Comparison of ENCODE assay signal across 8 cellular contexts in the genomic region with DNA sequence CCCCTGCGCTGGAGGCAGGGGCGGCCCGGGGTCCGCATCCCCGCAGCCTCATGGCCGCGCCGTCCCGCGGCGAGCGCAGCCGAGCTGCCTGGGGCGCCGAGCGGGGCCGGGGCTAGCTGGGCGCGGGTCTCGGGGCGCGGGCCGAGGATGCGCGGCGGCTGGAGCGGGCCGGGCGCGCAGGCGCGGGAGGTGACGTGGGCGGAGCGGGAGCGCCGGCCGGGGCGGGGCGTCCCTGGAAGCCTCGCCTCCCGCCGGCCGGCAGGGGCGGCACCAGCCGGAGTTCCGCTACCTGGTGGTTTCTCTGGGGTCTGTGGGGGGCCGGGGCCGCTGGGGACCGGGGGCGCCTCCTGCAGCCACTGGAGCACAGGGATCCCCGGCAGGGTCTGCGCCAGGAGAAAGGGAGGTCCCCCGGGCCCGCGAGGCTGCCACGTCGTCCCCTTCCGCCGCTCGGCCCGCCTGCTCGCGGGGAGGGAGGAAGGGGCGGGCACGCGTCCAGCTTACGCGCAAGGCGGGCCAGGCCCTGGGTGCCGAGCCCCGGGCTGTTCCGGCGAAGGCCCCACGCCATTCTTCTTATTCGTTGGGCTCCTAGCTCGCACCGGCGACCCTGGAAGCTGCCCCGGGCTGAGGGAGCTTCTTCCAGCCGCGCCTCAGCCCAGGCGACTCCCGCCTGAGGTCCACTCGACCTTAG. TPM values are rescaled to one million over a fixed set of nuclear protein-coding genes. Genes with fewer than 3 reads are reported as not detected.
DNase-seq lines count a peak whose midpoint lies in the region; ATAC-seq, FAIRE-seq and TF ChIP-seq lines count a peak whose summit lies in the region.

A gene with protein sequence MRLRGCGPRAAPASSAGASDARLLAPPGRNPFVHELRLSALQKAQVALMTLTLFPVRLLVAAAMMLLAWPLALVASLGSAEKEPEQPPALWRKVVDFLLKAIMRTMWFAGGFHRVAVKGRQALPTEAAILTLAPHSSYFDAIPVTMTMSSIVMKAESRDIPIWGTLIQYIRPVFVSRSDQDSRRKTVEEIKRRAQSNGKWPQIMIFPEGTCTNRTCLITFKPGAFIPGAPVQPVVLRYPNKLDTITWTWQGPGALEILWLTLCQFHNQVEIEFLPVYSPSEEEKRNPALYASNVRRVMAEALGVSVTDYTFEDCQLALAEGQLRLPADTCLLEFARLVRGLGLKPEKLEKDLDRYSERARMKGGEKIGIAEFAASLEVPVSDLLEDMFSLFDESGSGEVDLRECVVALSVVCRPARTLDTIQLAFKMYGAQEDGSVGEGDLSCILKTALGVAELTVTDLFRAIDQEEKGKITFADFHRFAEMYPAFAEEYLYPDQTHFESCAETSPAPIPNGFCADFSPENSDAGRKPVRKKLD (minus strand): TSS at position 168 of the 688 bp plus-strand sequence. CDS start 116 bp downstream, at position 52.

- H4K20me1 ChIP-seq in keratinocyte (ENCODE audit: control insufficient read depth, extremely low read depth, insufficient read depth, low read length): peaks cover 4% of the 10 kb centered on the region

- peak within 1 kb of the TSS; percentile 90 for H3K4me2 ChIP-seq in keratinocyte (ENCODE audit: control insufficient read depth, extremely low read depth, insufficient read depth, low read depth, low read length)

- intact Hi-C loops in A673 (cut with micrococcal nuclease; ENCODE audit: unreplicated experiment): loop anchor here (5.0 kb wide), 1 partner anchor 118 kb away; no protein-coding TSS in a partner anchor

- H3K4me1 ChIP-seq in A673 (ENCODE audit: insufficient read depth, low read length, poor library complexity, severe bottlenecking) (peaks cover 11% of the 10 kb centered on the region), keratinocyte (ENCODE audit: control insufficient read depth, extremely low read depth, insufficient read depth, low read length) (peaks cover 10% of the 10 kb centered on the region)

- H3K27me3 ChIP-seq in A673 (replicated peaks; ENCODE audit: insufficient read depth, low read depth, low read length, poor library complexity) (no peaks in the 10 kb centered on the region), keratinocyte (ENCODE audit: control insufficient read depth, extremely low read depth, insufficient read depth, low read length) (no peaks in the 10 kb centered on the region)

- H3K9me1 ChIP-seq in keratinocyte (ENCODE audit: control insufficient read depth, extremely low read depth, insufficient read depth, low read length): no peaks in the 10 kb centered on the region

- DNase-seq in A673 (ENCODE audit: low spot score) (peak; percentile 80), NCI-H2171 (lab: John Stamatoyannopoulos, UW) (peak; percentile 81), keratinocyte (ENCODE audit: low read depth, low spot score) (no peak)
- peak; percentile 41 for DNase-seq in activated CD4-positive, CD25-positive, alpha-beta regulatory T cell treated with anti-CD3 and anti-CD28 coated beads, Interleukin-2, amount 50 U/mL, for 16 hours (ENCODE audit: low read depth, low spot score)
- peak; percentile 72 for DNase-seq in central memory CD4-positive, alpha-beta T cell
- peak; percentile 48 to 70 (median 65) for DNase-seq in stimulated activated CD4-positive, alpha-beta T cell treated with anti-CD3 and anti-CD28 coated beads, Interleukin-12 subunit alpha, Interleukin-12 subunit beta, amount 100 ng/mL, for 48 hours (ENCODE audit: low read depth in 2 of 3, low spot score in 1 of 3)

- peak within 1 kb of the TSS; percentile 92 for H3K4me3 ChIP-seq in A673 (ENCODE audit: low read depth, low read length, poor library complexity, severe bottlenecking)
- peak within 1 kb of the TSS; percentile 73 to 78 (median 73) for H3K4me3 ChIP-seq in keratinocyte (ENCODE audit: control insufficient read depth in 2 of 3, extremely low read depth in 1 of 3, insufficient read depth in 2 of 3, low read depth in 1 of 3, low read length in 3 of 3)

- peaks cover 43% of the 10 kb centered on the region for H3K79me2 ChIP-seq in keratinocyte (ENCODE audit: control insufficient read depth, insufficient read depth, low read length)

- peak within 1 kb of the TSS; percentile 74 for H3K9ac ChIP-seq in keratinocyte (ENCODE audit: control insufficient read depth, extremely low read depth, insufficient read depth, low read length)

- peak within 1 kb of the TSS; percentile 68 for H2AFZ ChIP-seq in keratinocyte (ENCODE audit: control insufficient read depth, low read length)

- TF ChIP-seq CTCF in A673 (conservative IDR thresholded peaks at IDR 0.05; ENCODE audit: low read depth, low read length) (no peak), keratinocyte (optimal IDR thresholded peaks at IDR 0.05 in 1 of 3, IDR thresholded peaks at IDR 0.05 in 1 of 3, conservative IDR thresholded peaks at IDR 0.05 in 1 of 3; ENCODE audit: extremely low read depth in 1 of 3, insufficient read depth in 2 of 3, low read length in 3 of 3) (no peak)

- ATAC-seq in GM18861 (IDR thresholded peaks at IDR 0.05; ENCODE audit: unreplicated experiment) (peak; percentile 66), HG03064 (IDR thresholded peaks at IDR 0.05; ENCODE audit: low read depth, unreplicated experiment) (peak; percentile 73)

- H3K9me3 ChIP-seq in A673 (ENCODE audit: low read depth, low read length, poor library complexity, severe bottlenecking) (no peaks in the 10 kb centered on the region), keratinocyte (ENCODE audit: control insufficient read depth, low read depth, low read length) (no peaks in the 10 kb centered on the region)

- POLR2A ChIA-PET in A673 (lab: Charles Lee; ENCODE audit: low non-redundant PET): no interaction called here

- no TSS peak for BruUV-seq in A673 (replicated peaks; lab: Mats Ljungman, UMichigan)

- CTCF ChIA-PET in A673 (lab: Charles Lee): no interaction called here

- no peak for FAIRE-seq in keratinocyte (lab: Jason Lieb, UNC)

- H3K36me3 ChIP-seq in A673 (ENCODE audit: insufficient read depth, low read length, poor library complexity, severe bottlenecking): peaks cover 13% of the 10 kb centered on the region
- H3K36me3 ChIP-seq in keratinocyte (ENCODE audit: control insufficient read depth in 2 of 2, extremely low read depth in 1 of 2, insufficient read depth in 2 of 2, low read length in 2 of 2): peaks cover 3 to 11% of the 10 kb centered on the region in 2 experiments

- H3K27ac ChIP-seq in A673 (ENCODE audit: low read depth, low read length, poor library complexity, severe bottlenecking) (peak within 1 kb of the TSS; percentile 84), keratinocyte (ENCODE audit: control insufficient read depth, insufficient read depth, low read length) (peak within 1 kb of the TSS; percentile 52)

- dilution Hi-C loops in keratinocyte (cut with MboI; ENCODE audit: extremely low pct_ligation_motif_present, low sequenced_read_pairs): no loop called here

RNA-seq across cellular contexts. Expression of the gene that starts here (rescaled TPM):
- total RNA-seq in A673 (2021): 86.9 and 97.3 TPM in 2 replicates
- polyA plus RNA-seq in keratinocyte: 25.4 to 67.3 TPM (median 32.9 TPM) in 3 replicates
- 12.0 TPM for polyA plus RNA-seq in keratinocyte (2011; ENCODE audit: low read depth)
- 22.6 and 22.8 TPM in 2 replicates for polyA plus RNA-seq in keratinocyte (2011; cell fraction: cytosol; rRNA removed)
- polyA plus RNA-seq in keratinocyte (2011; cell fraction: nucleus; rRNA removed): 65.7 and 66.3 TPM in 2 replicates
- polyA plus RNA-seq in keratinocyte (2012; ENCODE audit: low replicate concordance): 15.3 and 34.5 TPM in 2 replicates
- polyA minus RNA-seq in keratinocyte: 27.9 to 30.0 TPM (median 28.5 TPM) in 3 replicates
- 28.4 TPM for polyA minus RNA-seq in keratinocyte (2011; cell fraction: cytosol; rRNA and poly(A)+ RNA removed)
- polyA minus RNA-seq in keratinocyte (2011; cell fraction: nucleus; rRNA and poly(A)+ RNA removed): 49.3 and 57.1 TPM in 2 replicates
